9 cellular contexts compared by ENCODE assay signal in the genomic region with DNA sequence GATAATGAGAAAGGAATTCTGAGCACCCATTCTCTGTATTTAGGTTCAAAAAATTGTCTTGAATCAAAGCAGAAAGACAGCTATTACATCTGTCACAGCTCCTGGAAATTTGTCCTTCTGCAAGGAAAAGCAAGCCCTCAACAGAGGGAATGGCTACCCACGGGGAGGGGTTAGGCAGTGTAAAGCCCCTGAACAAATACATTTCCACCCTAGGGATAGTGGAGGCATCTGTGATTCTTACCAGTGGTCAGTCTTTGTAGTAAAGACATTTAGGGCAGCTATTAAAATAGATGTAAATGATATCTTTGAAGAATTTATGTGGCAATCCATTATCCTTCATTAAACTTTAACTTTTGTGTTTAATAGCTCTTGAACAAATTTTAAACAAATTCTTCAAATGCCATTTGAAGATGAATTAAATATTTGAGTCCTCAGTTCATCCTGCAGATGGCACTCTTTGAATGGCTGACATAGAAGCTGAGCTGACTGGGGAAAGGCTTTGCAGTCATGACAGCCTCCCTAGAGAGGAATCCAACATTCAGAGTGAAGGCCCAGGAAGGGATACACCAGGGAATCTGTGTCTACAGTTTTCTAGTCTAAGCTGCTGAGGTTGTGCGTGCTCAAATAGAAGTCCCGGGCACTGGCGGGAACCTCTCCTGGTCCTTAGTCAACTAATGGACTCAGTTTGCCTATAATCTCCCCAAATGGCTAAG.
DNase-seq lines count a peak whose midpoint lies in the region; ATAC-seq and TF ChIP-seq lines count a peak whose summit lies in the region.
"Had no signal": no experiment of that assay in that cellular context is flagged by ENCODE, and none has a peak within 500 bp of the region (broad histone marks: within the 10 kb centered on the region; RNA-seq: fewer than 3 reads in every experiment).

No MANE protein-coding gene starts in this region.

- in situ Hi-C loops in gastrocnemius medialis (cut with MboI; ENCODE audit: low sequenced_read_pairs in 4 of 4): no loop called here

- CTCF ChIA-PET in WTC11 (lab: Charles Lee): interaction anchor here (0.6 to 4.3 kb wide), 28 partner anchors 9 to 335 kb away, joined by 3 to 79 read pairs (median 4); a partner anchor contains a TSS

- DNase-seq in NCI-H510A treated with DMSO at 0.1 percent for 48 hours (lab: John Stamatoyannopoulos, UW): peak; percentile 31
- no peak for DNase-seq in NCI-H510A (lab: John Stamatoyannopoulos, UW)
- peak; percentile 71 for DNase-seq in NCI-H1694 treated with DMSO at 0.1 percent for 48 hours (lab: John Stamatoyannopoulos, UW)
- peak; percentile 26 for DNase-seq in WTC11 (ENCODE audit: low spot score)
- no peak for DNase-seq in left ventricle myocardium inferior
- no peak for DNase-seq in gastrocnemius medialis
- DNase-seq in posterior vena cava (ENCODE audit: low spot score): no peak

- no peak overlapping the region for H3K4me3 Mint-ChIP-seq in WTC11

- H3K9me3 Mint-ChIP-seq in WTC11: peaks cover 1% of the 10 kb centered on the region

- H3K4me3 ChIP-seq in left ventricle myocardium inferior: no peak overlapping the region
- no peak overlapping the region for H3K4me3 ChIP-seq in gastrocnemius medialis
- H3K4me3 ChIP-seq: BLaER1 treated with 17β-estradiol and CSF1 and Interleukin-3, amounts not matched to agents 10 nM and 100 nM had no signal

- peaks cover 5% of the 10 kb centered on the region; the same call in 1 of the 2 replicates for H3K4me1 Mint-ChIP-seq in WTC11

- H3K27ac Mint-ChIP-seq in WTC11: peak overlapping the region; percentile 34; the same call in 1 of the 2 replicates

- no peaks in the 10 kb centered on the region for H3K27me3 Mint-ChIP-seq in WTC11 (ENCODE audit: low read depth)

- no peaks in the 10 kb centered on the region for H3K9me3 ChIP-seq in left ventricle myocardium inferior (replicated peaks)
- no peaks in the 10 kb centered on the region for H3K9me3 ChIP-seq in gastrocnemius medialis
- H3K9me3 ChIP-seq: BLaER1 treated with 17β-estradiol and CSF1 and Interleukin-3, amounts not matched to agents 10 nM and 100 nM had no signal

- ATAC-seq in WTC11 (peak; percentile 97), gastrocnemius medialis (no peak), GM19463 (IDR thresholded peaks at IDR 0.05; ENCODE audit: unreplicated experiment) (no peak)

- no peak for TF ChIP-seq POLR2A in gastrocnemius medialis (IDR thresholded peaks at IDR 0.05)

- peaks cover 7% of the 10 kb centered on the region for H3K36me3 ChIP-seq in left ventricle myocardium inferior
- H3K36me3 ChIP-seq in gastrocnemius medialis: no peaks in the 10 kb centered on the region

- intact Hi-C loops in left ventricle myocardium inferior (cut with micrococcal nuclease): loop anchor here (10.0 kb wide), 1 partner anchor 203 kb away; no protein-coding TSS in a partner anchor
- intact Hi-C loops in gastrocnemius medialis (cut with DNase I; ENCODE audit: low total_unique reads): no loop called here
- intact Hi-C loops in posterior vena cava (cut with DNase I): loop anchor here in 1 of 2 donors (5.0 to 10.0 kb wide), 2 partner anchors 63 to 116 kb away; no protein-coding TSS in a partner anchor

- H3K27ac ChIP-seq in left ventricle myocardium inferior (replicated peaks): no peak overlapping the region
- no peak overlapping the region for H3K27ac ChIP-seq in gastrocnemius medialis
- H3K27ac ChIP-seq: BLaER1 treated with 17β-estradiol and CSF1 and Interleukin-3, amounts not matched to agents 10 nM and 100 nM had no signal

- TF ChIP-seq CTCF in WTC11 (IDR thresholded peaks at IDR 0.05) (no peak), left ventricle myocardium inferior (IDR thresholded peaks at IDR 0.05; ENCODE audit: borderline replicate concordance) (peak; percentile 71), gastrocnemius medialis (IDR thresholded peaks at IDR 0.05 in 4 of 5, conservative IDR thresholded peaks at IDR 0.05 in 1 of 5) (peak in 3 of 5 experiments; percentile 16 to 49 (median 33))

- H3K36me3 Mint-ChIP-seq in WTC11: no peaks in the 10 kb centered on the region

- H3K27me3 ChIP-seq in left ventricle myocardium inferior (ENCODE audit: low read depth) (no peaks in the 10 kb centered on the region), gastrocnemius medialis (no peaks in the 10 kb centered on the region)
- H3K27me3 ChIP-seq: BLaER1 treated with 17β-estradiol and CSF1 and Interleukin-3, amounts not matched to agents 10 nM and 100 nM had no signal

- H3K4me1 ChIP-seq in left ventricle myocardium inferior (no peaks in the 10 kb centered on the region), gastrocnemius medialis (no peaks in the 10 kb centered on the region)
- H3K4me1 ChIP-seq: BLaER1 treated with 17β-estradiol and CSF1 and Interleukin-3, amounts not matched to agents 10 nM and 100 nM had no signal

- POLR2A ChIA-PET in WTC11 (lab: Charles Lee): no interaction called here

TF ChIP-seq in WTC11, 78 proteins besides CTCF, POLR2A, EP300 and RAD21 (continues in another document):
- no peak for TF ChIP-seq FOXK1 (CRISPR knock-in tag; IDR thresholded peaks at IDR 0.05)
- no peak for TF ChIP-seq SP1 (CRISPR knock-in tag; conservative IDR thresholded peaks at IDR 0.05)
- TF ChIP-seq, protein P1, sequence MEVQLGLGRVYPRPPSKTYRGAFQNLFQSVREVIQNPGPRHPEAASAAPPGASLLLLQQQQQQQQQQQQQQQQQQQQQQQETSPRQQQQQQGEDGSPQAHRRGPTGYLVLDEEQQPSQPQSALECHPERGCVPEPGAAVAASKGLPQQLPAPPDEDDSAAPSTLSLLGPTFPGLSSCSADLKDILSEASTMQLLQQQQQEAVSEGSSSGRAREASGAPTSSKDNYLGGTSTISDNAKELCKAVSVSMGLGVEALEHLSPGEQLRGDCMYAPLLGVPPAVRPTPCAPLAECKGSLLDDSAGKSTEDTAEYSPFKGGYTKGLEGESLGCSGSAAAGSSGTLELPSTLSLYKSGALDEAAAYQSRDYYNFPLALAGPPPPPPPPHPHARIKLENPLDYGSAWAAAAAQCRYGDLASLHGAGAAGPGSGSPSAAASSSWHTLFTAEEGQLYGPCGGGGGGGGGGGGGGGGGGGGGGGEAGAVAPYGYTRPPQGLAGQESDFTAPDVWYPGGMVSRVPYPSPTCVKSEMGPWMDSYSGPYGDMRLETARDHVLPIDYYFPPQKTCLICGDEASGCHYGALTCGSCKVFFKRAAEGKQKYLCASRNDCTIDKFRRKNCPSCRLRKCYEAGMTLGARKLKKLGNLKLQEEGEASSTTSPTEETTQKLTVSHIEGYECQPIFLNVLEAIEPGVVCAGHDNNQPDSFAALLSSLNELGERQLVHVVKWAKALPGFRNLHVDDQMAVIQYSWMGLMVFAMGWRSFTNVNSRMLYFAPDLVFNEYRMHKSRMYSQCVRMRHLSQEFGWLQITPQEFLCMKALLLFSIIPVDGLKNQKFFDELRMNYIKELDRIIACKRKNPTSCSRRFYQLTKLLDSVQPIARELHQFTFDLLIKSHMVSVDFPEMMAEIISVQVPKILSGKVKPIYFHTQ (CRISPR knock-in tag; IDR thresholded peaks at IDR 0.05): no peak
- TF ChIP-seq SOX15 (CRISPR knock-in tag; IDR thresholded peaks at IDR 0.05): no peak
- TF ChIP-seq ELF4 (CRISPR knock-in tag; IDR thresholded peaks at IDR 0.05; ENCODE audit: low read depth): no peak
- TF ChIP-seq, protein P2, sequence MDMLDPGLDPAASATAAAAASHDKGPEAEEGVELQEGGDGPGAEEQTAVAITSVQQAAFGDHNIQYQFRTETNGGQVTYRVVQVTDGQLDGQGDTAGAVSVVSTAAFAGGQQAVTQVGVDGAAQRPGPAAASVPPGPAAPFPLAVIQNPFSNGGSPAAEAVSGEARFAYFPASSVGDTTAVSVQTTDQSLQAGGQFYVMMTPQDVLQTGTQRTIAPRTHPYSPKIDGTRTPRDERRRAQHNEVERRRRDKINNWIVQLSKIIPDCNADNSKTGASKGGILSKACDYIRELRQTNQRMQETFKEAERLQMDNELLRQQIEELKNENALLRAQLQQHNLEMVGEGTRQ (CRISPR knock-in tag; IDR thresholded peaks at IDR 0.05): no peak
- no peak for TF ChIP-seq ATF1 (CRISPR knock-in tag; IDR thresholded peaks at IDR 0.05)
- TF ChIP-seq RELA (CRISPR knock-in tag; IDR thresholded peaks at IDR 0.05; ENCODE audit: borderline replicate concordance): no peak
- TF ChIP-seq RORB (CRISPR knock-in tag; IDR thresholded peaks at IDR 0.05): no peak
- TF ChIP-seq, protein P3, sequence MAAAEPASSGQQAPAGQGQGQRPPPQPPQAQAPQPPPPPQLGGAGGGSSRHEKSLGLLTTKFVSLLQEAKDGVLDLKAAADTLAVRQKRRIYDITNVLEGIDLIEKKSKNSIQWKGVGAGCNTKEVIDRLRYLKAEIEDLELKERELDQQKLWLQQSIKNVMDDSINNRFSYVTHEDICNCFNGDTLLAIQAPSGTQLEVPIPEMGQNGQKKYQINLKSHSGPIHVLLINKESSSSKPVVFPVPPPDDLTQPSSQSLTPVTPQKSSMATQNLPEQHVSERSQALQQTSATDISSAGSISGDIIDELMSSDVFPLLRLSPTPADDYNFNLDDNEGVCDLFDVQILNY (CRISPR knock-in tag; IDR thresholded peaks at IDR 0.05): no peak
- no peak for TF ChIP-seq CBFB (CRISPR knock-in tag; IDR thresholded peaks at IDR 0.05; ENCODE audit: low read depth)
- TF ChIP-seq CREM (CRISPR knock-in tag; IDR thresholded peaks at IDR 0.05): no peak
- TF ChIP-seq, protein P4, sequence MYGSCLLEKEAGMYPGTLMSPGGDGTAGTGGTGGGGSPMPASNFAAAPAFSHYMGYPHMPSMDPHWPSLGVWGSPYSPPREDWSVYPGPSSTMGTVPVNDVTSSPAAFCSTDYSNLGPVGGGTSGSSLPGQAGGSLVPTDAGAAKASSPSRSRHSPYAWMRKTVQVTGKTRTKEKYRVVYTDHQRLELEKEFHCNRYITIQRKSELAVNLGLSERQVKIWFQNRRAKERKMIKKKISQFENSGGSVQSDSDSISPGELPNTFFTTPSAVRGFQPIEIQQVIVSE (CRISPR knock-in tag; IDR thresholded peaks at IDR 0.05; ENCODE audit: borderline replicate concordance): no peak
- no peak for TF ChIP-seq KAT7 (CRISPR knock-in tag; IDR thresholded peaks at IDR 0.05; ENCODE audit: borderline replicate concordance)
- no peak for TF ChIP-seq HMGA2 (CRISPR knock-in tag; IDR thresholded peaks at IDR 0.05)

Comparison
In these comparisons a context has a peak if more than half of its experiments do, and no peak if none do; other contexts are left out.
1. DNase-seq: peak in NCI-H510A treated with DMSO at 0.1 percent for 48 hours (single experiment), NCI-H1694 treated with DMSO at 0.1 percent for 48 hours (single experiment) and WTC11 (single experiment); none in NCI-H510A (single experiment), left ventricle myocardium inferior (single experiment), gastrocnemius medialis (0 of 2) and posterior vena cava (single experiment).